Comparison of ENCODE assay signal across 9 cellular contexts in genomic region chr19:33194884-33195710, GRCh38. TPM values are rescaled to one million over a fixed set of nuclear protein-coding genes. Genes with fewer than 3 reads are reported as not detected.
DNase-seq lines count a peak whose midpoint lies in the region; ATAC-seq and TF ChIP-seq lines count a peak whose summit lies in the region.
"Had no signal": no experiment of that assay in that cellular context is flagged by ENCODE, and none has a peak within 500 bp of the region (broad histone marks: within the 10 kb centered on the region; RNA-seq: fewer than 3 reads in every experiment).

No MANE protein-coding gene starts in this region.

- ATAC-seq in left ventricle myocardium superior (peak; percentile 78), sciatic nerve (peak; percentile 79)

- intact Hi-C loops in left ventricle myocardium superior (cut with micrococcal nuclease) = no loop called here
- intact Hi-C loops in sciatic nerve (cut with DNase I) = no loop called here

- no peak for TF ChIP-seq CTCF in VCaP (conservative IDR thresholded peaks at IDR 0.05)

- peak overlapping the region; percentile 84 for H3K27ac ChIP-seq in VCaP

- peak; percentile 3 for DNase-seq in NCI-H1105 treated with DMSO at 0.1 percent for 48 hours (lab: John Stamatoyannopoulos, UW)
- DNase-seq in NCI-H1105 (lab: John Stamatoyannopoulos, UW) = no peak
- DNase-seq in left ventricle myocardium superior = peak; percentile 64
- no peak for DNase-seq in sciatic nerve (ENCODE audit: low spot score)
- DNase-seq in DMS114 treated with DMSO at 0.1 percent for 48 hours (lab: John Stamatoyannopoulos, UW; ENCODE audit: unreplicated experiment) = no peak
- DNase-seq in NOMO-1 treated with DMSO at 0.1 percent for 48 hours (lab: John Stamatoyannopoulos, UW; ENCODE audit: unreplicated experiment) = no peak
- no peak for DNase-seq in NAMALWA (ENCODE audit: low spot score)
- DNase-seq: activated B cell treated with CpG ODN at 0.5 μM for 24 hours had no signal

RNA-seq across cellular contexts. Expression of gene LRP3, which starts 1.0 kb away (rescaled TPM):
- total RNA-seq in left ventricle myocardium superior (19.5 TPM), sciatic nerve (21.7 TPM)
- total RNA-seq: activated B cell treated with CpG ODN at 0.5 μM for 24 hours had no signal

RNA-seq across cellular contexts. Expression of gene SLC7A10, which starts 30.6 kb away (rescaled TPM):
- total RNA-seq in left ventricle myocardium superior (not detected), sciatic nerve (9.0 TPM)
- total RNA-seq: activated B cell treated with CpG ODN at 0.5 μM for 24 hours had no signal

Comparison
In these comparisons a context has a peak if more than half of its experiments do, and no peak if none do; other contexts are left out.
1. DNase-seq: peak in NCI-H1105 treated with DMSO at 0.1 percent for 48 hours (single experiment) and left ventricle myocardium superior (single experiment); none in NCI-H1105 (single experiment), sciatic nerve (single experiment), DMS114 treated with DMSO at 0.1 percent for 48 hours (single experiment), NOMO-1 treated with DMSO at 0.1 percent for 48 hours (single experiment) and NAMALWA (single experiment).
2. RNA of gene SLC7A10, which starts 30.6 kb away (total RNA-seq): 9.0 TPM in sciatic nerve (single experiment); not detected in left ventricle myocardium superior (single experiment); every median in the first group is over 10 times any median in the second.